Comparison of ENCODE assay signal across 8 cellular contexts in the genomic region with DNA sequence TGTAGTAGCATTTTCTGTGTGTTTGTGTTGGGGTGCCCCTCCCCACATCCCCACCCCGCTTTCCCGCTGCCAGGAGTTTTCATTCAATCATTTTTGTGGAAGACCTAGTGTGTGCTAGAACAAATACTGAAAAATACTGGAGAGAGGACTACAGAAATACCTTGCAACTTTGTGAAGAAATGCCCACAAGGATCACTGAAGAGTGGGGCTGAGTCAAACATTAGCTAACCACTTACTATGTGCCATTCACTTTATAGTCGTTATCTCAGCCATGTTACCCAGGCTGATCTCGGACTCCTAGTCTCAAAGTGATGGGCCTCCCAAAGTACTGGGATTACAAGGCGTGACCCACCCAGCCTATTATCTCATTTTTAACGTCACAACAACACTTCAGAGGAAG. TPM values are rescaled to one million over a fixed set of nuclear protein-coding genes. Genes with fewer than 3 reads are reported as not detected.
DNase-seq lines count a peak whose midpoint lies in the region; ATAC-seq and TF ChIP-seq lines count a peak whose summit lies in the region.

No MANE protein-coding gene starts in this region.

- H3K27ac ChIP-seq in DND-41 (ENCODE audit: low read length) (peak overlapping the region; percentile 82), ectodermal cell (ENCODE audit: insufficient read depth, low read depth, low read length, poor library complexity, severe bottlenecking) (no peak overlapping the region), osteoblast (ENCODE audit: low read depth, low read length) (peak overlapping the region; percentile 59)

- H3K9ac ChIP-seq in DND-41 (ENCODE audit: low read depth, low read length) (peak overlapping the region; percentile 85), Loucy (ENCODE audit: low read depth, low read length, poor library complexity, severe bottlenecking) (peak overlapping the region; percentile 95)

- TF ChIP-seq CTCF in DND-41 (IDR thresholded peaks at IDR 0.05; ENCODE audit: borderline replicate concordance, extremely low read depth, low read length, poor library complexity, severe bottlenecking): no peak
- no peak for TF ChIP-seq CTCF in Loucy (conservative IDR thresholded peaks at IDR 0.05; ENCODE audit: low read length)
- TF ChIP-seq CTCF in osteoblast (IDR thresholded peaks at IDR 0.05; ENCODE audit: extremely low read depth, low read depth, low read length): no peak

- H3K27me3 ChIP-seq in DND-41 (ENCODE audit: insufficient read depth, low read length, poor library complexity): no peaks in the 10 kb centered on the region
- no peaks in the 10 kb centered on the region for H3K27me3 ChIP-seq in Loucy (ENCODE audit: insufficient read depth, low read length, poor library complexity, severe bottlenecking)
- H3K27me3 ChIP-seq in ectodermal cell (ENCODE audit: control insufficient read depth, insufficient read depth, low read length, poor library complexity, severe bottlenecking): no peaks in the 10 kb centered on the region
- H3K27me3 ChIP-seq in osteoblast (ENCODE audit: insufficient read depth, low read length): no peaks in the 10 kb centered on the region

- H3K4me3 ChIP-seq in DND-41 (ENCODE audit: low read depth in 1 of 2, low read length in 2 of 2) (peak overlapping the region; percentile 81 to 90; a peak in 3 of 4 replicates), Loucy (ENCODE audit: low read length, poor library complexity, severe bottlenecking) (peak overlapping the region; percentile 100), ectodermal cell (ENCODE audit: insufficient read depth, low read depth, low read length) (peak overlapping the region; percentile 99), osteoblast (ENCODE audit: insufficient read depth, low read length) (peak overlapping the region; percentile 99)

- peaks cover 35% of the 10 kb centered on the region for H3K79me2 ChIP-seq in DND-41 (ENCODE audit: insufficient read depth, low read length)
- H3K79me2 ChIP-seq in Loucy (ENCODE audit: insufficient read depth, low read length): peaks cover 36% of the 10 kb centered on the region
- peaks cover 34% of the 10 kb centered on the region for H3K79me2 ChIP-seq in osteoblast (ENCODE audit: insufficient read depth, low read length)

- peak overlapping the region; percentile 86 for H2AFZ ChIP-seq in DND-41 (ENCODE audit: low read depth, low read length)
- H2AFZ ChIP-seq in Loucy (ENCODE audit: low read length): peak overlapping the region; percentile 90
- peak overlapping the region; percentile 91 for H2AFZ ChIP-seq in osteoblast (ENCODE audit: low read length)

- DNase-seq in DND-41: no peak
- peak; percentile 73 for DNase-seq in osteoblast (ENCODE audit: insufficient read length, low spot score, missing footprints)
- no peak for DNase-seq in NK-92 treated with Interleukin-12 subunit alpha and Interleukin-12 subunit beta, amount 100 ng/mL, for 24 hours (lab: John Stamatoyannopoulos, UW)
- DNase-seq in RPMI8226: no peak
- DNase-seq in NOMO-1 treated with dmso at 0.1 percent for 144 hours (lab: John Stamatoyannopoulos, UW; ENCODE audit: unreplicated experiment): no peak

- H3K36me3 ChIP-seq in DND-41 (ENCODE audit: insufficient read depth, low read length): peaks cover 17% of the 10 kb centered on the region
- no peaks in the 10 kb centered on the region for H3K36me3 ChIP-seq in Loucy (ENCODE audit: insufficient read depth, low read length)
- H3K36me3 ChIP-seq in ectodermal cell (ENCODE audit: control insufficient read depth, insufficient read depth, low read length): no peaks in the 10 kb centered on the region
- H3K36me3 ChIP-seq in osteoblast (ENCODE audit: insufficient read depth, low read length): no peaks in the 10 kb centered on the region

- H3K4me1 ChIP-seq in DND-41 (ENCODE audit: insufficient read depth, low read length): peaks cover 26% of the 10 kb centered on the region
- peaks cover 29% of the 10 kb centered on the region for H3K4me1 ChIP-seq in Loucy (ENCODE audit: insufficient read depth, low read length, poor library complexity, severe bottlenecking)
- H3K4me1 ChIP-seq in ectodermal cell (ENCODE audit: control insufficient read depth, insufficient read depth, low read length): peaks cover 7% of the 10 kb centered on the region
- peaks cover 20% of the 10 kb centered on the region for H3K4me1 ChIP-seq in osteoblast (ENCODE audit: insufficient read depth, low read length)

- H3K4me2 ChIP-seq in DND-41 (ENCODE audit: insufficient read depth, low read length): peak overlapping the region; percentile 92
- H3K4me2 ChIP-seq in Loucy (ENCODE audit: low read depth, low read length, poor library complexity, severe bottlenecking): peak overlapping the region; percentile 68
- H3K4me2 ChIP-seq in osteoblast (ENCODE audit: insufficient read depth, low read length): peak overlapping the region; percentile 97

- no peak; the same call in 2 of the 3 replicates for ATAC-seq in DND-41 (ENCODE audit: insufficient read depth, low read depth)
- no peak for ATAC-seq in HG03280 (IDR thresholded peaks at IDR 0.05; ENCODE audit: unreplicated experiment)

- WGBS in ectodermal cell, 2 experiments: 61 to 79% methylated on average over 4 to 6 of the region's 6 CpGs

- H3F3A ChIP-seq in Loucy (ENCODE audit: low read depth): no peaks in the 10 kb centered on the region

- peaks cover 18% of the 10 kb centered on the region for H4K20me1 ChIP-seq in DND-41 (ENCODE audit: insufficient read depth, low read length)
- H4K20me1 ChIP-seq in Loucy (ENCODE audit: insufficient read depth, low read length, poor library complexity, severe bottlenecking): peaks cover 5% of the 10 kb centered on the region
- peaks cover 24% of the 10 kb centered on the region for H4K20me1 ChIP-seq in osteoblast (ENCODE audit: insufficient read depth, low read length)

- H3K9me3 ChIP-seq in DND-41 (ENCODE audit: insufficient read depth, low read length, severe bottlenecking): no peaks in the 10 kb centered on the region
- no peaks in the 10 kb centered on the region for H3K9me3 ChIP-seq in Loucy (ENCODE audit: insufficient read depth, low read depth, low read length)
- no peaks in the 10 kb centered on the region for H3K9me3 ChIP-seq in ectodermal cell (ENCODE audit: control insufficient read depth, low read length)
- H3K9me3 ChIP-seq in osteoblast (ENCODE audit: low read depth, low read length): no peaks in the 10 kb centered on the region

- H3K9me2 ChIP-seq in Loucy (replicated peaks; ENCODE audit: low read depth, low read length): no peaks in the 10 kb centered on the region

RNA-seq across cellular contexts. Expression of gene LMBR1L, which starts 0.6 kb away (rescaled TPM):
- 87.4 TPM for polyA plus RNA-seq in ectodermal cell (2013, experiment 1 of 4)
- polyA plus RNA-seq in ectodermal cell (2013, experiment 2 of 4): 81.7 TPM
- 65.7 TPM for polyA plus RNA-seq in ectodermal cell (2013, experiment 3 of 4)
- polyA plus RNA-seq in ectodermal cell (2013, experiment 4 of 4): 90.2 TPM
- 57.2 and 60.4 TPM in 2 replicates for total RNA-seq in osteoblast

RNA-seq across cellular contexts. Expression of gene DHH, which starts 16.6 kb away (rescaled TPM):
- polyA plus RNA-seq in ectodermal cell (2013, experiment 1 of 4): 0.48 TPM
- polyA plus RNA-seq in ectodermal cell (2013, experiment 2 of 4): 0.27 TPM
- 0.16 TPM for polyA plus RNA-seq in ectodermal cell (2013, experiment 3 of 4)
- 0.20 TPM for polyA plus RNA-seq in ectodermal cell (2013, experiment 4 of 4)
- under 0.01 TPM in 1 of 2 replicates, not detected in the other for total RNA-seq in osteoblast

RNA-seq across cellular contexts. Expression of gene TUBA1B, which starts 20.0 kb away (rescaled TPM):
- 3,516 TPM for polyA plus RNA-seq in ectodermal cell (2013, experiment 1 of 4)
- polyA plus RNA-seq in ectodermal cell (2013, experiment 2 of 4): 3,241 TPM
- 2,742 TPM for polyA plus RNA-seq in ectodermal cell (2013, experiment 3 of 4)
- polyA plus RNA-seq in ectodermal cell (2013, experiment 4 of 4): 2,911 TPM
- total RNA-seq in osteoblast: 578 and 616 TPM in 2 replicates

RNA-seq across cellular contexts. Expression of gene RHEBL1, which starts 41.4 kb away (rescaled TPM):
- 4.0 TPM for polyA plus RNA-seq in ectodermal cell (2013, experiment 1 of 4)
- 1.8 TPM for polyA plus RNA-seq in ectodermal cell (2013, experiment 2 of 4)
- polyA plus RNA-seq in ectodermal cell (2013, experiment 3 of 4): 3.4 TPM
- 2.4 TPM for polyA plus RNA-seq in ectodermal cell (2013, experiment 4 of 4)
- total RNA-seq in osteoblast: 0.72 and 0.88 TPM in 2 replicates

RNA-seq across cellular contexts. Expression of gene KMT2D, which starts 50.6 kb away (rescaled TPM):
- 38.6 TPM for polyA plus RNA-seq in ectodermal cell (2013, experiment 1 of 4)
- polyA plus RNA-seq in ectodermal cell (2013, experiment 2 of 4): 59.7 TPM
- polyA plus RNA-seq in ectodermal cell (2013, experiment 3 of 4): 36.7 TPM
- 50.5 TPM for polyA plus RNA-seq in ectodermal cell (2013, experiment 4 of 4)
- total RNA-seq in osteoblast: 24.6 and 28.6 TPM in 2 replicates
